In the genomic region with DNA sequence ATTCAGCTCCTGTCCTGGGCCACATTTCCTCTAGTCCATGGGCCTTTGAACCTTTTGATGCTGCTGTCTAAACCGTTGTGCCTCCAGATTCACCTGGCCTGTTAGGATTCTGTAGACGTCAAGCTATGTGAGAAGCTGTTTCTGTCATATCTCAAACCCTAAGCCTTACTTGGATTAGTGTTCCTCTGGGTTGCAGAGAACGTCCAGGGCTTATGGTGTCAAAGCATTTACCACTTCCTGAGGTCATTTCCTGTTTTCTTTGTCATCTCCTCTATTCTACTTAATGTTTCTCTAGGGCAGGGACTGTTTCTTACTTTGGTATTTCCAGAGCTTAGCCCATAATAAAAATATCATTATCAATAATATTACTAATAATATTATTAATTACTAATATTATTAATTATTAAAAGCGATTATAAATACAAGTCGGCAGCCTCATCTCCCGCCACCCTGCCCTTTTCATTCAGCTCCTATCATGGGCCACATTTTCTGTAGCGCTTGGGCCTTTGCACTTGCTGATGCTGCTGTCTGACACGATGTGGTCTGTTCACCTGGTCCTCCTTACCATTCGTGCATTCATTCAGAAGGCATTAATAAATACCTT, we compare ENCODE assay signal across 1 cellular context.
TF ChIP-seq lines count a peak whose summit lies in the region.

No MANE protein-coding gene starts in this region.

TF ChIP-seq in K562, 482 proteins besides CTCF, POLR2A, EP300 and RAD21 (continued from another document):
- peak; percentile 58; the same call in 1 of the 2 replicates for TF ChIP-seq GABPB1 (CRISPR knock-in tag; IDR thresholded peaks at IDR 0.05)
TF ChIP-seq in K562: peak in this region for 3.
